In the genomic region with DNA sequence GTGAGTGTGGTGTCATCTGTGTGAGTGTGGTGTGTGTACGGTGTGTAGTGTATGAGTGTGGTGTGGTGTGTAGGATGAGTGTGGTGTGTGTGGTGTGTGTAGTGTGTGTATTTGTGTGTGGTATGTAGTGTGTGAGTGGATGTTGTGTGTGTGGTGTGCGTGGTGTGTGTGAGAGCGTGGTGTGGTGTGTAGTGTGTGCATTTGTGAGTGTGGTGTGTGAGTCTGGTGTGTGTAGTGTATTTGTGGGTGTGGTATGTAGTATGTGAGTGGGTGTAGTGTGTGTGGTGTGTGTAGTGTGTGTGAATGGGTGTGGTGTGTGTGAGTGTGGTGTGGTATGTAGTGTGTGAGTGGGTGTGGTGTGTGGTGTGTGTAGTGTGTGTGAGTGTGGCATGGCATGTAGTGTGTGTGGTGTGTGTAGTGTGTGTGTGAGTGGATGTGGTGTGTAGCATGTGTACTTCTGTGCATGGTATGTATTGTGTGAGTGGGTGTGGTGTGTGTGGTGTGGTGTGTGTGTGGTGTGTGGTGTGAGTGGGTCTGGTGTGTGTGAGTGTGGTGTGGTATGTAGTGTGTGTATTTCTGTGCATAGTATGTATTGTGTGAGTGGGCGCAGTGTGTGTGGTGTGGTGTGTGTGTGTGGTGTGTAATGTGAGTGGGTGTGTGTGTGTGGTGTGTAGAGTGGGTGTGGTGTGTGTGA, we compare ENCODE assay signal across 1 cellular context.
TF ChIP-seq lines count a peak whose summit lies in the region.

No MANE protein-coding gene starts in this region.

TF ChIP-seq in IMR-90, 13 proteins besides CTCF, POLR2A, EP300 and RAD21:
- TF ChIP-seq, protein P1, sequence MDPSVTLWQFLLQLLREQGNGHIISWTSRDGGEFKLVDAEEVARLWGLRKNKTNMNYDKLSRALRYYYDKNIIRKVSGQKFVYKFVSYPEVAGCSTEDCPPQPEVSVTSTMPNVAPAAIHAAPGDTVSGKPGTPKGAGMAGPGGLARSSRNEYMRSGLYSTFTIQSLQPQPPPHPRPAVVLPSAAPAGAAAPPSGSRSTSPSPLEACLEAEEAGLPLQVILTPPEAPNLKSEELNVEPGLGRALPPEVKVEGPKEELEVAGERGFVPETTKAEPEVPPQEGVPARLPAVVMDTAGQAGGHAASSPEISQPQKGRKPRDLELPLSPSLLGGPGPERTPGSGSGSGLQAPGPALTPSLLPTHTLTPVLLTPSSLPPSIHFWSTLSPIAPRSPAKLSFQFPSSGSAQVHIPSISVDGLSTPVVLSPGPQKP (IDR thresholded peaks at IDR 0.05; ENCODE audit: borderline replicate concordance, low read depth, low read length), result no peak
- TF ChIP-seq RFX5 (IDR thresholded peaks at IDR 0.05; ENCODE audit: low read depth, low read length), result no peak
- TF ChIP-seq CEBPB (IDR thresholded peaks at IDR 0.05; ENCODE audit: low read depth, low read length), result no peak
- no peak for TF ChIP-seq MXI1 (IDR thresholded peaks at IDR 0.05; ENCODE audit: borderline replicate concordance, low read depth, low read length)
- TF ChIP-seq, protein P2, sequence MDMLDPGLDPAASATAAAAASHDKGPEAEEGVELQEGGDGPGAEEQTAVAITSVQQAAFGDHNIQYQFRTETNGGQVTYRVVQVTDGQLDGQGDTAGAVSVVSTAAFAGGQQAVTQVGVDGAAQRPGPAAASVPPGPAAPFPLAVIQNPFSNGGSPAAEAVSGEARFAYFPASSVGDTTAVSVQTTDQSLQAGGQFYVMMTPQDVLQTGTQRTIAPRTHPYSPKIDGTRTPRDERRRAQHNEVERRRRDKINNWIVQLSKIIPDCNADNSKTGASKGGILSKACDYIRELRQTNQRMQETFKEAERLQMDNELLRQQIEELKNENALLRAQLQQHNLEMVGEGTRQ (IDR thresholded peaks at IDR 0.05; ENCODE audit: low read depth, low read length), result no peak
- no peak for TF ChIP-seq BHLHE40 (IDR thresholded peaks at IDR 0.05; ENCODE audit: low read depth, low read length)
- TF ChIP-seq MAZ (IDR thresholded peaks at IDR 0.05; ENCODE audit: borderline replicate concordance, low read depth, low read length), result no peak
- TF ChIP-seq FOS (IDR thresholded peaks at IDR 0.05; ENCODE audit: low read depth, low read length), result no peak
- TF ChIP-seq RCOR1 (IDR thresholded peaks at IDR 0.05; ENCODE audit: insufficient replicate concordance, low read length), result no peak
- no peak for TF ChIP-seq NFE2L2 (IDR thresholded peaks at IDR 0.05; ENCODE audit: low read depth, low read length)
- no peak for TF ChIP-seq CHD1 (IDR thresholded peaks at IDR 0.05; ENCODE audit: low read depth, low read length)
- no peak for TF ChIP-seq SMC3 (IDR thresholded peaks at IDR 0.05; ENCODE audit: low read depth, low read length)
- no peak for TF ChIP-seq MAFK (IDR thresholded peaks at IDR 0.05; ENCODE audit: low read depth, low read length)
